In the genomic region with DNA sequence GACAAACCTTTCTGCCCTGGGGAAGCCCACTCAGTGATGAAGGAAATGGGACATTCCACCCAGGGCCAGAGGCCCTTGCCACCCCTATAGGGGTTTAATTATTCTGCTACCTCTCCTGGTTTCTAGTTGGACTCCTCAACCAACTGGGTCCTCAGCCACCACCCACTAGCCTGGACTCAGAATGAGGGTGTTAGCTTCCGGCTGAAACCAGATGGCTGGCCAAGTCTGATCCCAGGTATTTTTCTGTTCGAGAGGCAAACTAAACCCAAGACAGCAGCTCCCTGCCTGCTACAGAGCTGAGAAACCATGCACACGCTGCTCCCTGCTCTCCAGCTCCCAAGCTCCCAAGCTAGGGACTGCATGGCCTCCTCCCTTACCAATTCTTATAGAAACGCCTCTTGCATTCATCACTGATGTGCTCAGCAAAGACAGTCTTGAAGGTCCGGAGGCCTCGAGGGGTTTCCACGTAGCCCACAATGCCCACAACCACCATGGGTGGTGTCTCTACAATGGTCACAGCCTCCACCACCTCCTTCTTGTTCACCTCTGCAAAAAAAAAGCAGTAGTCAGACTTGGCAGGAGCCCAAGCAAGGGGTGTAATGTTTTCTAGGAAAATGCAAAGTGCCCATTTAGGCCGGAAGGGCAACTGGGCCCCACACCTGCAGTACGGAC, we compare ENCODE assay signal across 8 cellular contexts. TPM values are rescaled to one million over a fixed set of nuclear protein-coding genes. Genes with fewer than 3 reads are reported as not detected.
DNase-seq lines count a peak whose midpoint lies in the region; ATAC-seq and TF ChIP-seq lines count a peak whose summit lies in the region.

No MANE protein-coding gene starts in this region.

- H3K9me3 ChIP-seq in gastroesophageal sphincter = no peaks in the 10 kb centered on the region

- TF ChIP-seq POLR2A in gastroesophageal sphincter (IDR thresholded peaks at IDR 0.05) = no peak

- CTCF ChIA-PET in WTC11 (lab: Charles Lee) = interaction anchor here (0.5 to 3.1 kb wide), 11 partner anchors 15 to 203 kb away, joined by 3 to 24 read pairs (median 4); a partner anchor contains a TSS

- H3K27me3 ChIP-seq in gastroesophageal sphincter = no peaks in the 10 kb centered on the region

- TF ChIP-seq EP300 in gastroesophageal sphincter (IDR thresholded peaks at IDR 0.05) = no peak

- DNase-seq in stimulated activated CD4-positive, alpha-beta T cell treated with anti-CD3 and anti-CD28 coated beads, Interleukin-15, amount 100 ng/mL, for 24 hours = peak; percentile 44
- no peak for DNase-seq in stimulated activated CD4-positive, alpha-beta T cell treated with anti-CD3 and anti-CD28 coated beads, Interleukin-1b, Interleukin-23, amount 100 ng/mL, for 48 hours
- DNase-seq in WTC11 (ENCODE audit: low spot score) = no peak
- DNase-seq in stimulated activated effector memory CD8-positive, alpha-beta T cell treated with anti-CD3 and anti-CD28 coated beads, Interleukin-12 subunit alpha, Interleukin-12 subunit beta, amount 100 ng/mL, for 72 hours (ENCODE audit: low spot score in 2 of 2) = peak in 1 of 2 donors; percentile 78
- no peak for DNase-seq in OCI-M2 (lab: John Stamatoyannopoulos, UW; ENCODE audit: unreplicated experiment)
- DNase-seq in AG08395 (ENCODE audit: low spot score) = no peak

- no peaks in the 10 kb centered on the region for H3K9me3 Mint-ChIP-seq in WTC11
- no peaks in the 10 kb centered on the region for H3K9me3 Mint-ChIP-seq in stimulated activated effector memory CD8-positive, alpha-beta T cell treated with anti-CD3 and anti-CD28 coated beads, Interleukin-12 subunit alpha, Interleukin-12 subunit beta, amount 100 ng/mL, for 72 hours

- ATAC-seq in WTC11 (no peak), gastroesophageal sphincter (no peak), GM19035 (IDR thresholded peaks at IDR 0.05; ENCODE audit: unreplicated experiment) (no peak)
- ATAC-seq in stimulated activated effector memory CD8-positive, alpha-beta T cell treated with anti-CD3 and anti-CD28 coated beads, Interleukin-12 subunit alpha, Interleukin-12 subunit beta, amount 100 ng/mL, for 72 hours = peak; percentile 44

- H3K4me3 Mint-ChIP-seq in WTC11 = peak overlapping the region; percentile 99
- peak overlapping the region; percentile 100 for H3K4me3 Mint-ChIP-seq in stimulated activated effector memory CD8-positive, alpha-beta T cell treated with anti-CD3 and anti-CD28 coated beads, Interleukin-12 subunit alpha, Interleukin-12 subunit beta, amount 100 ng/mL, for 72 hours

- peak overlapping the region in 3 of 4 donors; percentile 43 to 98 (median 96) for H3K27ac ChIP-seq in gastroesophageal sphincter

- H3K36me3 ChIP-seq in gastroesophageal sphincter = peaks cover 3 to 60% of the 10 kb centered on the region in 2 donors

- TF ChIP-seq CTCF in WTC11 (IDR thresholded peaks at IDR 0.05) (no peak), gastroesophageal sphincter (IDR thresholded peaks at IDR 0.05) (no peak)

- WGBS in gastroesophageal sphincter (ENCODE audit: low coverage in 1 of 2), 2 donors = 25 to 50% methylated on average over 2 to 5 of the region's 9 CpGs

- peaks cover 0 to 57% (median 31%) of the 10 kb centered on the region in 3 donors for H3K4me1 ChIP-seq in gastroesophageal sphincter

- POLR2A ChIA-PET in WTC11 (lab: Charles Lee) = interaction anchor here (0.6 to 1.8 kb wide), 3 partner anchors 67 to 1029 kb away, joined by 4 to 5 read pairs (median 5); no protein-coding TSS in a partner anchor

- peaks cover 72% of the 10 kb centered on the region for H3K36me3 Mint-ChIP-seq in WTC11
- peaks cover 85% of the 10 kb centered on the region for H3K36me3 Mint-ChIP-seq in stimulated activated effector memory CD8-positive, alpha-beta T cell treated with anti-CD3 and anti-CD28 coated beads, Interleukin-12 subunit alpha, Interleukin-12 subunit beta, amount 100 ng/mL, for 72 hours

- peaks cover 56% of the 10 kb centered on the region for H3K4me1 Mint-ChIP-seq in WTC11
- peaks cover 75% of the 10 kb centered on the region for H3K4me1 Mint-ChIP-seq in stimulated activated effector memory CD8-positive, alpha-beta T cell treated with anti-CD3 and anti-CD28 coated beads, Interleukin-12 subunit alpha, Interleukin-12 subunit beta, amount 100 ng/mL, for 72 hours

- H3K27me3 Mint-ChIP-seq in WTC11 (ENCODE audit: low read depth) = peaks cover 4% of the 10 kb centered on the region; the same call in 1 of the 2 replicates

- H3K27ac Mint-ChIP-seq in WTC11 = peak overlapping the region; percentile 100
- peak overlapping the region; percentile 100 for H3K27ac Mint-ChIP-seq in stimulated activated effector memory CD8-positive, alpha-beta T cell treated with anti-CD3 and anti-CD28 coated beads, Interleukin-12 subunit alpha, Interleukin-12 subunit beta, amount 100 ng/mL, for 72 hours

- H3K4me3 ChIP-seq in gastroesophageal sphincter = peak overlapping the region in 1 of 2 donors; percentile 79

TF ChIP-seq in WTC11, 78 proteins besides CTCF, POLR2A, EP300 and RAD21:
- TF ChIP-seq NFATC4 (CRISPR knock-in tag; IDR thresholded peaks at IDR 0.05) (0 out of 2 replicates have a peak, but pooled peaks have one; percentile 40), ESRRA (CRISPR knock-in tag; IDR thresholded peaks at IDR 0.05; ENCODE audit: borderline replicate concordance) (no peak)

RNA-seq across cellular contexts. Expression of a gene that starts 2.2 kb away (rescaled TPM):
- total RNA-seq in WTC11 (2021) = 3,009 to 3,279 TPM (median 3,249 TPM) in 3 replicates
- total RNA-seq in gastroesophageal sphincter = 1,000 to 10,000 TPM; 1,539 to 2,425 (median 1,793) TPM

RNA-seq across cellular contexts. Expression of a gene that starts 32.6 kb away (rescaled TPM):
- total RNA-seq in WTC11 (2021) (26.5 to 35.3 TPM (median 28.7 TPM) in 3 replicates), gastroesophageal sphincter (10 to 100 TPM; 13.3 to 34.2 (median 20.1) TPM)
